17 cellular contexts compared by ENCODE assay signal in genomic region chr2:113169002-113169530, GRCh38. TPM values are rescaled to one million over a fixed set of nuclear protein-coding genes. Genes with fewer than 3 reads are reported as not detected.
DNase-seq lines count a peak whose midpoint lies in the region; ATAC-seq, FAIRE-seq and TF ChIP-seq lines count a peak whose summit lies in the region.
"Had no signal": no experiment of that assay in that cellular context is flagged by ENCODE, and none has a peak within 500 bp of the region (broad histone marks: within the 10 kb centered on the region; RNA-seq: fewer than 3 reads in every experiment).

No MANE protein-coding gene starts in this region.

- no peak overlapping the region for H3K27ac ChIP-seq in OCI-LY7 (ENCODE audit: low read depth, low read length, poor library complexity, severe bottlenecking)
- H3K27ac ChIP-seq: RWPE1, vagina had no signal

- no peaks in the 10 kb centered on the region for H3K27me3 ChIP-seq in Loucy (ENCODE audit: insufficient read depth, low read length, poor library complexity, severe bottlenecking)
- H3K27me3 ChIP-seq: vagina had no signal

- no peak for FAIRE-seq in frontal cortex (lab: Jason Lieb, UNC)
- FAIRE-seq: TTC549 had no signal

- TF ChIP-seq CTCF in Loucy (conservative IDR thresholded peaks at IDR 0.05; ENCODE audit: low read length) (no peak), OCI-LY7 (conservative IDR thresholded peaks at IDR 0.05; ENCODE audit: low read length) (no peak)

- H3K4me3 ChIP-seq in Loucy (ENCODE audit: low read length, poor library complexity, severe bottlenecking) (no peak overlapping the region), OCI-LY7 (ENCODE audit: low read depth, low read length, poor library complexity, severe bottlenecking) (no peak overlapping the region)
- H3K4me3 ChIP-seq: vagina had no signal

- H3K36me3 ChIP-seq in Loucy (ENCODE audit: insufficient read depth, low read length) (no peaks in the 10 kb centered on the region), OCI-LY7 (ENCODE audit: insufficient read depth, low read length) (no peaks in the 10 kb centered on the region)
- H3K36me3 ChIP-seq: vagina had no signal

- POLR2A ChIA-PET in OCI-LY7 (lab: Charles Lee) = no interaction called here

- peaks cover 30% of the 10 kb centered on the region for H3K4me1 ChIP-seq in Loucy (ENCODE audit: insufficient read depth, low read length, poor library complexity, severe bottlenecking)
- peaks cover 19% of the 10 kb centered on the region for H3K4me1 ChIP-seq in OCI-LY7 (ENCODE audit: insufficient read depth, low read length, poor library complexity, severe bottlenecking)
- H3K4me1 ChIP-seq: vagina had no signal

- peak; percentile 36 for DNase-seq in activated T-cell treated with anti-CD3 and anti-CD28 coated beads, Interleukin-2, amount 50 U/mL, for 1 hour
- no peak for DNase-seq in activated T-cell treated with anti-CD3 and anti-CD28 coated beads, Interleukin-2, amount 50 U/mL, for 48 hours
- DNase-seq in activated naive CD8-positive, alpha-beta T cell treated with anti-CD3 and anti-CD28 coated beads for 36 hours = peak; percentile 28
- DNase-seq in stimulated activated effector memory CD8-positive, alpha-beta T cell treated with anti-CD3 and anti-CD28 coated beads, Interleukin-12 subunit alpha, Interleukin-12 subunit beta, amount 100 ng/mL, for 72 hours (ENCODE audit: low spot score in 2 of 2) = no peak
- DNase-seq in GDM1 (lab: John Stamatoyannopoulos, UW) = no peak
- DNase-seq in OCI-LY7 (ENCODE audit: low spot score) = no peak
- no peak for DNase-seq in frontal cortex (ENCODE audit: low spot score in 2 of 2)
- DNase-seq: cerebellar nuclear complex, NCI-H1417 treated with DMSO at 0.1 percent for 48 hours, NCI-H510A treated with DMSO at 0.1 percent for 48 hours had no signal

- H3K9ac ChIP-seq in Loucy (ENCODE audit: low read depth, low read length, poor library complexity, severe bottlenecking) = no peak overlapping the region

- intact Hi-C loops in OCI-LY7 (cut with micrococcal nuclease; ENCODE audit: unreplicated experiment) = no loop called here

- peak; percentile 31 for ATAC-seq in stimulated activated effector memory CD8-positive, alpha-beta T cell treated with anti-CD3 and anti-CD28 coated beads, Interleukin-12 subunit alpha, Interleukin-12 subunit beta, amount 100 ng/mL, for 72 hours
- ATAC-seq: HCT116 had no signal

- CTCF ChIA-PET in OCI-LY7 (lab: Charles Lee; ENCODE audit: unreplicated experiment) = no interaction called here

- H3K4me2 ChIP-seq in Loucy (ENCODE audit: low read depth, low read length, poor library complexity, severe bottlenecking) (no peak overlapping the region), OCI-LY7 (ENCODE audit: low read length) (no peak overlapping the region)

- H3K79me2 ChIP-seq in Loucy (ENCODE audit: insufficient read depth, low read length) (peaks cover 2% of the 10 kb centered on the region), OCI-LY7 (ENCODE audit: insufficient read depth, low read depth, low read length) (peaks cover 2% of the 10 kb centered on the region; the same call in 1 of the 2 replicates)

- peaks cover 69% of the 10 kb centered on the region for H3K4me1 Mint-ChIP-seq in activated naive CD8-positive, alpha-beta T cell treated with anti-CD3 and anti-CD28 coated beads for 36 hours
- H3K4me1 Mint-ChIP-seq in stimulated activated effector memory CD8-positive, alpha-beta T cell treated with anti-CD3 and anti-CD28 coated beads, Interleukin-12 subunit alpha, Interleukin-12 subunit beta, amount 100 ng/mL, for 72 hours = peaks cover 78% of the 10 kb centered on the region

- BruUV-seq in OCI-LY7 (replicated peaks; lab: Mats Ljungman, UMichigan) = no TSS peak

- H3K4me3 Mint-ChIP-seq in activated naive CD8-positive, alpha-beta T cell treated with anti-CD3 and anti-CD28 coated beads for 36 hours = peak overlapping the region; percentile 30
- H3K4me3 Mint-ChIP-seq in stimulated activated effector memory CD8-positive, alpha-beta T cell treated with anti-CD3 and anti-CD28 coated beads, Interleukin-12 subunit alpha, Interleukin-12 subunit beta, amount 100 ng/mL, for 72 hours = peak overlapping the region; percentile 32

- peaks cover 8% of the 10 kb centered on the region for H3K9me3 Mint-ChIP-seq in activated naive CD8-positive, alpha-beta T cell treated with anti-CD3 and anti-CD28 coated beads for 36 hours
- peaks cover 3% of the 10 kb centered on the region for H3K9me3 Mint-ChIP-seq in stimulated activated effector memory CD8-positive, alpha-beta T cell treated with anti-CD3 and anti-CD28 coated beads, Interleukin-12 subunit alpha, Interleukin-12 subunit beta, amount 100 ng/mL, for 72 hours

- H3K9me2 ChIP-seq in Loucy (replicated peaks; ENCODE audit: low read depth, low read length) (no peaks in the 10 kb centered on the region), OCI-LY7 (ENCODE audit: insufficient read depth, low read length) (no peaks in the 10 kb centered on the region)

- H3K9me3 ChIP-seq in Loucy (ENCODE audit: insufficient read depth, low read depth, low read length) = no peaks in the 10 kb centered on the region
- no peaks in the 10 kb centered on the region for H3K9me3 ChIP-seq in OCI-LY7 (ENCODE audit: low read length)
- H3K9me3 ChIP-seq: vagina had no signal

- H2AFZ ChIP-seq in Loucy (ENCODE audit: low read length) (0 out of 2 replicates have a peak overlapping the region, but pooled peaks have one; percentile 9), OCI-LY7 (ENCODE audit: low read length) (no peak overlapping the region)

- peak overlapping the region; percentile 98 for H3K27ac Mint-ChIP-seq in activated naive CD8-positive, alpha-beta T cell treated with anti-CD3 and anti-CD28 coated beads for 36 hours
- H3K27ac Mint-ChIP-seq in stimulated activated effector memory CD8-positive, alpha-beta T cell treated with anti-CD3 and anti-CD28 coated beads, Interleukin-12 subunit alpha, Interleukin-12 subunit beta, amount 100 ng/mL, for 72 hours = peak overlapping the region; percentile 73

- H4K20me1 ChIP-seq in Loucy (ENCODE audit: insufficient read depth, low read length, poor library complexity, severe bottlenecking) = no peaks in the 10 kb centered on the region
- no peaks in the 10 kb centered on the region for H4K20me1 ChIP-seq in OCI-LY7 (ENCODE audit: insufficient read depth, low read length)

- H3F3A ChIP-seq in Loucy (ENCODE audit: low read depth) = no peaks in the 10 kb centered on the region

- H3K36me3 Mint-ChIP-seq in activated naive CD8-positive, alpha-beta T cell treated with anti-CD3 and anti-CD28 coated beads for 36 hours = peaks cover 41% of the 10 kb centered on the region
- peaks cover 26% of the 10 kb centered on the region for H3K36me3 Mint-ChIP-seq in stimulated activated effector memory CD8-positive, alpha-beta T cell treated with anti-CD3 and anti-CD28 coated beads, Interleukin-12 subunit alpha, Interleukin-12 subunit beta, amount 100 ng/mL, for 72 hours

- H3K27me3 Mint-ChIP-seq in activated naive CD8-positive, alpha-beta T cell treated with anti-CD3 and anti-CD28 coated beads for 36 hours = no peaks in the 10 kb centered on the region

RNA-seq across cellular contexts. Expression of gene PSD4, which starts 4.7 kb away (rescaled TPM):
- total RNA-seq in activated naive CD8-positive, alpha-beta T cell treated with anti-CD3 and anti-CD28 coated beads for 36 hours = 100 to 1,000 TPM; 194 to 198 TPM
- total RNA-seq in OCI-LY7 (2014; rRNA removed; shearing (Covaris generic)) = 78.2 and 99.6 TPM in 2 replicates
- total RNA-seq in OCI-LY7 (2022) (100 and 111 TPM in 2 replicates), frontal cortex (3.3 TPM)

RNA-seq across cellular contexts. Expression of gene IL1RN, which starts 41.7 kb away (rescaled TPM):
- under 1 TPM; 0.19 to 0.30 TPM for total RNA-seq in activated naive CD8-positive, alpha-beta T cell treated with anti-CD3 and anti-CD28 coated beads for 36 hours
- total RNA-seq in OCI-LY7 (2014; rRNA removed; shearing (Covaris generic)) = not detected in 2 replicates
- total RNA-seq in OCI-LY7 (2022) = not detected in 2 replicates
- not detected for total RNA-seq in frontal cortex
- total RNA-seq: Daoy, lung microvascular endothelial cell had no signal

Comparison
In these comparisons a context has a peak if more than half of its experiments do, and no peak if none do; other contexts are left out.
1. DNase-seq: peak in activated T-cell treated with anti-CD3 and anti-CD28 coated beads, Interleukin-2, amount 50 U/mL, for 1 hour (single experiment) and activated naive CD8-positive, alpha-beta T cell treated with anti-CD3 and anti-CD28 coated beads for 36 hours (single experiment); none in activated T-cell treated with anti-CD3 and anti-CD28 coated beads, Interleukin-2, amount 50 U/mL, for 48 hours (0 of 2), stimulated activated effector memory CD8-positive, alpha-beta T cell treated with anti-CD3 and anti-CD28 coated beads, Interleukin-12 subunit alpha, Interleukin-12 subunit beta, amount 100 ng/mL, for 72 hours (0 of 2), GDM1 (single experiment), OCI-LY7 (single experiment) and frontal cortex (0 of 2).
2. RNA of gene PSD4, which starts 4.7 kb away (total RNA-seq): 194 to 198 TPM in activated naive CD8-positive, alpha-beta T cell treated with anti-CD3 and anti-CD28 coated beads for 36 hours and 78.2 to 111 TPM in OCI-LY7; 3.3 TPM in frontal cortex (single experiment); every median in the first group is over 10 times any median in the second.